ENCODE assay signal across 19 cellular contexts in genomic region chr2:7288484-7288883, GRCh38.
"Had no signal": no experiment of that assay in that cellular context is flagged by ENCODE, and none has a peak within 500 bp of the region (broad histone marks: within the 10 kb centered on the region; RNA-seq: fewer than 3 reads in every experiment).

No MANE protein-coding gene starts in this region.

- H3K4me1 ChIP-seq: esophagus squamous epithelium, lower lobe of right lung, spleen, upper lobe of left lung had no signal

- H3K36me3 ChIP-seq: brain microvascular endothelial cell, esophagus squamous epithelium, lower lobe of right lung, spleen, thoracic aorta, upper lobe of left lung had no signal

- H3K27ac ChIP-seq: brain microvascular endothelial cell, coronary artery, esophagus squamous epithelium, lower lobe of right lung, spleen, thoracic aorta, upper lobe of left lung had no signal

- H3K9me3 ChIP-seq: esophagus squamous epithelium, lower lobe of right lung, spleen, thoracic aorta, upper lobe of left lung had no signal

- H3K27me3 ChIP-seq: brain microvascular endothelial cell, spleen, upper lobe of left lung had no signal

- H3K27me3 Mint-ChIP-seq: activated CD4-positive, alpha-beta T cell treated with anti-CD3 and anti-CD28 coated beads for 36 hours; activated naive CD8-positive, alpha-beta T cell; stimulated activated memory B cell treated with anti-CD40 and anti-IgM and Interleukin-4, amounts not matched to agents 10 μg/mL and 1 μg/mL and 100 μg/mL, for 72 hours had no signal

- H3K9me3 Mint-ChIP-seq: activated CD4-positive, alpha-beta memory T cell treated with anti-CD3 and anti-CD28 coated beads for 36 hours; natural killer cell treated with Interleukin-12 subunit alpha and Interleukin-12 subunit beta and Interleukin-15 and Interleukin-18, amount 100 ng/mL, for 72 hours; stimulated activated memory B cell treated with anti-CD40 and anti-IgM and Interleukin-4, amounts not matched to agents 10 μg/mL and 1 μg/mL and 100 μg/mL, for 72 hours; T-helper 2 cell treated with Interferon-gamma antibody and Interleukin-4, amounts not matched to agents 5 μg/mL and 100 μg/mL, for 36 hours had no signal

- DNase-seq: activated CD4-positive, alpha-beta memory T cell treated with anti-CD3 and anti-CD28 coated beads for 36 hours; activated CD4-positive, alpha-beta T cell treated with anti-CD3 and anti-CD28 coated beads for 36 hours; activated T-cell treated with anti-CD3 and anti-CD28 coated beads for 4 hours; brain microvascular endothelial cell; esophagus squamous epithelium; hippocampal formation; left colon; lower lobe of right lung; retina; spleen; stimulated activated CD4-positive, alpha-beta T cell treated with anti-CD3 and anti-CD28 coated beads, Interleukin-4, amount 100 ng/mL, for 4 hours; upper lobe of left lung had no signal

- H3K36me3 Mint-ChIP-seq: activated CD4-positive, alpha-beta memory T cell treated with anti-CD3 and anti-CD28 coated beads for 36 hours; natural killer cell treated with Interleukin-12 subunit alpha and Interleukin-12 subunit beta and Interleukin-15 and Interleukin-18, amount 100 ng/mL, for 72 hours; stimulated activated memory B cell treated with anti-CD40 and anti-IgM and Interleukin-4, amounts not matched to agents 10 μg/mL and 1 μg/mL and 100 μg/mL, for 72 hours; WTC11 had no signal

- H3K4me1 Mint-ChIP-seq: activated CD4-positive, alpha-beta T cell treated with anti-CD3 and anti-CD28 coated beads for 36 hours; stimulated activated memory B cell treated with anti-CD40 and anti-IgM and Interleukin-4, amounts not matched to agents 10 μg/mL and 1 μg/mL and 100 μg/mL, for 72 hours had no signal

- H3K4me3 Mint-ChIP-seq: activated CD4-positive, alpha-beta memory T cell treated with anti-CD3 and anti-CD28 coated beads for 36 hours; activated CD4-positive, alpha-beta T cell treated with anti-CD3 and anti-CD28 coated beads for 36 hours; activated naive CD8-positive, alpha-beta T cell; natural killer cell treated with Interleukin-12 subunit alpha and Interleukin-12 subunit beta and Interleukin-15 and Interleukin-18, amount 100 ng/mL, for 72 hours; stimulated activated memory B cell treated with anti-CD40 and anti-IgM and Interleukin-4, amounts not matched to agents 10 μg/mL and 1 μg/mL and 100 μg/mL, for 72 hours; T-helper 2 cell treated with Interferon-gamma antibody and Interleukin-4, amounts not matched to agents 5 μg/mL and 100 μg/mL, for 36 hours; WTC11 had no signal

- H3K27ac Mint-ChIP-seq: activated CD4-positive, alpha-beta memory T cell treated with anti-CD3 and anti-CD28 coated beads for 36 hours; activated CD4-positive, alpha-beta T cell treated with anti-CD3 and anti-CD28 coated beads for 36 hours; activated naive CD8-positive, alpha-beta T cell; natural killer cell treated with Interleukin-12 subunit alpha and Interleukin-12 subunit beta and Interleukin-15 and Interleukin-18, amount 100 ng/mL, for 72 hours; stimulated activated memory B cell treated with anti-CD40 and anti-IgM and Interleukin-4, amounts not matched to agents 10 μg/mL and 1 μg/mL and 100 μg/mL, for 72 hours; T-helper 2 cell treated with Interferon-gamma antibody and Interleukin-4, amounts not matched to agents 5 μg/mL and 100 μg/mL, for 36 hours; WTC11 had no signal

- ATAC-seq: activated CD4-positive, alpha-beta T cell treated with anti-CD3 and anti-CD28 coated beads for 36 hours; left colon; lower lobe of right lung; natural killer cell treated with Interleukin-12 subunit alpha and Interleukin-12 subunit beta and Interleukin-15 and Interleukin-18, amount 100 ng/mL, for 72 hours; stimulated activated memory B cell treated with anti-CD40 and anti-IgM and Interleukin-4, amounts not matched to agents 10 μg/mL and 1 μg/mL and 100 μg/mL, for 72 hours; WTC11 had no signal

- H3K4me3 ChIP-seq: coronary artery, esophagus squamous epithelium, lower lobe of right lung, spleen, thoracic aorta, upper lobe of left lung had no signal
